23 cellular contexts compared by ENCODE assay signal in genomic region chr1:200714504-200715187, GRCh38. TPM values are rescaled to one million over a fixed set of nuclear protein-coding genes. Genes with fewer than 3 reads are reported as not detected.
DNase-seq lines count a peak whose midpoint lies in the region; ATAC-seq, FAIRE-seq and TF ChIP-seq lines count a peak whose summit lies in the region.
"Had no signal": no experiment of that assay in that cellular context is flagged by ENCODE, and none has a peak within 500 bp of the region (broad histone marks: within the 10 kb centered on the region; RNA-seq: fewer than 3 reads in every experiment).

No MANE protein-coding gene starts in this region.

- H3K9me2 ChIP-seq in PC-3 (replicated peaks; ENCODE audit: low read length), result no peaks in the 10 kb centered on the region

- peak; percentile 20 for FAIRE-seq in keratinocyte (lab: Jason Lieb, UNC)
- FAIRE-seq: HTR-8/SVneo had no signal

- no peaks in the 10 kb centered on the region for H3K9me1 ChIP-seq in keratinocyte (ENCODE audit: control insufficient read depth, extremely low read depth, insufficient read depth, low read length)

- BruUV-seq in mammary epithelial cell (replicated peaks; lab: Mats Ljungman, UMichigan), result no TSS peak
- no TSS peak for BruUV-seq in PC-3 (replicated peaks; lab: Mats Ljungman, UMichigan)

- H3K9me3 ChIP-seq in mammary epithelial cell (replicated peaks; ENCODE audit: insufficient read depth, low read length) (no peaks in the 10 kb centered on the region), breast epithelium (no peaks in the 10 kb centered on the region), PC-3 (ENCODE audit: low read length) (no peaks in the 10 kb centered on the region), keratinocyte (ENCODE audit: control insufficient read depth, low read depth, low read length) (no peaks in the 10 kb centered on the region)
- H3K9me3 ChIP-seq: SJSA1 had no signal

- no peak overlapping the region for H2AFZ ChIP-seq in mammary epithelial cell (ENCODE audit: low read depth, low read length)
- H2AFZ ChIP-seq in PC-3 (ENCODE audit: low read length), result peak overlapping the region; percentile 22; the same call in 1 of the 2 replicates
- H2AFZ ChIP-seq in keratinocyte (ENCODE audit: control insufficient read depth, low read length), result no peak overlapping the region
- H2AFZ ChIP-seq: GM23248, PC-9 had no signal

- H4K20me1 ChIP-seq in mammary epithelial cell (ENCODE audit: insufficient read depth, low read length), result no peaks in the 10 kb centered on the region
- no peaks in the 10 kb centered on the region for H4K20me1 ChIP-seq in PC-3 (ENCODE audit: low read length)
- H4K20me1 ChIP-seq in keratinocyte (ENCODE audit: control insufficient read depth, extremely low read depth, insufficient read depth, low read length), result no peaks in the 10 kb centered on the region

- H3K27me3 ChIP-seq in mammary epithelial cell (ENCODE audit: insufficient read depth, low read length) (no peaks in the 10 kb centered on the region), breast epithelium (no peaks in the 10 kb centered on the region), PC-3 (ENCODE audit: low read length) (no peaks in the 10 kb centered on the region), keratinocyte (ENCODE audit: control insufficient read depth, extremely low read depth, insufficient read depth, low read length) (no peaks in the 10 kb centered on the region)
- H3K27me3 ChIP-seq: SJSA1 had no signal

- H3F3A ChIP-seq in PC-3 (ENCODE audit: low read length, unreplicated experiment), result no peaks in the 10 kb centered on the region

- no peak for TF ChIP-seq POLR2A in breast epithelium (IDR thresholded peaks at IDR 0.05)

- no peak overlapping the region for H3K4me2 ChIP-seq in mammary epithelial cell (ENCODE audit: insufficient read depth, low read depth, low read length)
- H3K4me2 ChIP-seq in PC-3 (ENCODE audit: low read length), result peak overlapping the region; percentile 1; the same call in 1 of the 2 replicates
- H3K4me2 ChIP-seq in keratinocyte (ENCODE audit: control insufficient read depth, extremely low read depth, insufficient read depth, low read depth, low read length), result no peak overlapping the region
- H3K4me2 ChIP-seq: PC-9 had no signal

- intact Hi-C loops in mammary epithelial cell (cut with micrococcal nuclease) (no loop called here), breast epithelium (cut with DNase I; ENCODE audit: low total_unique reads) (no loop called here), PC-3 (cut with micrococcal nuclease) (no loop called here)

- DNase-seq in mammary epithelial cell (peak; percentile 8), breast epithelium (ENCODE audit: low spot score in 2 of 2) (no peak), PC-3 (peak; percentile 70), keratinocyte (ENCODE audit: low read depth, low spot score) (no peak), GM03348 (ENCODE audit: low spot score) (no peak)
- DNase-seq: Calu3; GM23248; H9; KBM-7; NCI-H1105 treated with DMSO at 0.1 percent for 48 hours; NCI-H1694; NCI-H226; NCI-H510A; NCI-H774; NK-92 treated with Interleukin-12 subunit alpha and Interleukin-12 subunit beta, amount 100 ng/mL, for 24 hours; PC-9; Right ventricle myocardium superior; RPMI8226; T-cell had no signal

- H3K36me3 ChIP-seq in mammary epithelial cell (ENCODE audit: insufficient read depth, low read length) (no peaks in the 10 kb centered on the region), breast epithelium (no peaks in the 10 kb centered on the region), PC-3 (ENCODE audit: low read depth, low read length) (no peaks in the 10 kb centered on the region), keratinocyte (ENCODE audit: control insufficient read depth in 2 of 2, extremely low read depth in 1 of 2, insufficient read depth in 2 of 2, low read length in 2 of 2) (no peaks in the 10 kb centered on the region)
- H3K36me3 ChIP-seq: SJSA1 had no signal

- H3K9ac ChIP-seq in mammary epithelial cell (ENCODE audit: insufficient read depth, low read length) (no peak overlapping the region), PC-3 (ENCODE audit: low read length) (no peak overlapping the region), keratinocyte (ENCODE audit: control insufficient read depth, extremely low read depth, insufficient read depth, low read length) (no peak overlapping the region)
- H3K9ac ChIP-seq: GM23248 had no signal

- TF ChIP-seq CTCF in mammary epithelial cell (conservative IDR thresholded peaks at IDR 0.05 in 1 of 2, IDR thresholded peaks at IDR 0.05 in 1 of 2; ENCODE audit: extremely low read depth in 1 of 2, insufficient read depth in 1 of 2, low read depth in 1 of 2, low read length in 2 of 2), result no peak
- TF ChIP-seq CTCF in breast epithelium (IDR thresholded peaks at IDR 0.05), result no peak
- no peak for TF ChIP-seq CTCF in PC-3 (conservative IDR thresholded peaks at IDR 0.05; ENCODE audit: low read depth, low read length)
- TF ChIP-seq CTCF in keratinocyte (optimal IDR thresholded peaks at IDR 0.05 in 1 of 3, IDR thresholded peaks at IDR 0.05 in 1 of 3, conservative IDR thresholded peaks at IDR 0.05 in 1 of 3; ENCODE audit: extremely low read depth in 1 of 3, insufficient read depth in 2 of 3, low read length in 3 of 3), result no peak

- no peak overlapping the region for H3K4me3 ChIP-seq in mammary epithelial cell (replicated peaks in 1 of 3; ENCODE audit: insufficient read depth in 1 of 3, low read depth in 2 of 3, low read length in 3 of 3)
- no peak overlapping the region for H3K4me3 ChIP-seq in breast epithelium
- no peak overlapping the region for H3K4me3 ChIP-seq in PC-3 (ENCODE audit: low read length)
- H3K4me3 ChIP-seq in keratinocyte (ENCODE audit: control insufficient read depth in 2 of 3, extremely low read depth in 1 of 3, insufficient read depth in 2 of 3, low read depth in 1 of 3, low read length in 3 of 3), result no peak overlapping the region
- H3K4me3 ChIP-seq: GM23248, PC-9, SJSA1 had no signal

- H3K79me2 ChIP-seq in mammary epithelial cell (ENCODE audit: insufficient read depth, low read length) (no peaks in the 10 kb centered on the region), PC-3 (ENCODE audit: low read length) (no peaks in the 10 kb centered on the region), keratinocyte (ENCODE audit: control insufficient read depth, insufficient read depth, low read length) (no peaks in the 10 kb centered on the region)

- H3K27ac ChIP-seq in mammary epithelial cell (ENCODE audit: insufficient read depth, low read depth, low read length) (no peak overlapping the region), breast epithelium (no peak overlapping the region), PC-3 (ENCODE audit: low read length) (no peak overlapping the region), keratinocyte (ENCODE audit: control insufficient read depth, insufficient read depth, low read length) (no peak overlapping the region)
- H3K27ac ChIP-seq: GM23248, PC-9, SJSA1 had no signal

- CTCF ChIA-PET in mammary epithelial cell (lab: Charles Lee; ENCODE audit: low non-redundant PET), result no interaction called here
- CTCF ChIA-PET in PC-3 (lab: Charles Lee), result interaction anchor here (0.6 kb wide), 2 partner anchors 104 to 312 kb away, joined by 3 to 4 read pairs; no protein-coding TSS in a partner anchor

- dilution Hi-C loops in mammary epithelial cell (cut with HindIII; ENCODE audit: low sequenced_read_pairs), result loop anchor here (5.0 kb wide), 1 partner anchor 37 kb away; no protein-coding TSS in a partner anchor
- dilution Hi-C loops in keratinocyte (cut with MboI; ENCODE audit: extremely low pct_ligation_motif_present, low sequenced_read_pairs), result no loop called here

- peak; percentile 77 for ATAC-seq in PC-3
- ATAC-seq in HG03025 (IDR thresholded peaks at IDR 0.05; ENCODE audit: low FRiP score, unreplicated experiment), result no peak
- no peak for ATAC-seq in SK-N-SH treated with all-trans-retinoic acid at 6 μM for 48 hours
- ATAC-seq: T-cell had no signal

- 77% methylated on average over 2 of the region's 2 CpGs for WGBS in mammary epithelial cell (ENCODE audit: low coverage, missing lambda C conversion rate)

- in situ Hi-C loops in mammary epithelial cell (cut with MboI; ENCODE audit: low sequenced_read_pairs in 2 of 2), result no loop called here

- H3K4me1 ChIP-seq in mammary epithelial cell (ENCODE audit: insufficient read depth, low read length) (no peaks in the 10 kb centered on the region), breast epithelium (no peaks in the 10 kb centered on the region), PC-3 (ENCODE audit: insufficient read depth, low read length) (peaks cover 11% of the 10 kb centered on the region; the same call in 1 of the 2 replicates), keratinocyte (ENCODE audit: control insufficient read depth, extremely low read depth, insufficient read depth, low read length) (no peaks in the 10 kb centered on the region)
- H3K4me1 ChIP-seq: SJSA1 had no signal

- POLR2A ChIA-PET in PC-3 (lab: Charles Lee; ENCODE audit: unreplicated experiment), result no interaction called here

TF ChIP-seq in SK-N-SH treated with all-trans-retinoic acid at 6 μM for 48 hours, 23 proteins besides CTCF, POLR2A, EP300 and RAD21 (continues in another document):
- TF ChIP-seq GLIS3 (CRISPR knock-in tag; IDR thresholded peaks at IDR 0.05), result no peak

RNA-seq across cellular contexts. Expression of gene CAMSAP2, which starts 24.0 kb away (rescaled TPM):
- total RNA-seq in mammary epithelial cell, result 100 to 1,000 TPM in 1 of 2 donors, 10 to 100 TPM in 1; 79.7 to 118 TPM
- 17.9 TPM for polyA plus RNA-seq in mammary epithelial cell
- 107 TPM for polyA minus RNA-seq in mammary epithelial cell
- total RNA-seq in breast epithelium, result 10 to 100 TPM; 36.4 to 42.4 (median 38.6) TPM
- total RNA-seq in PC-3 (2014; rRNA removed), result 28.6 and 29.5 TPM in 2 replicates
- 28.9 to 47.8 TPM (median 38.2 TPM) in 3 replicates for polyA plus RNA-seq in keratinocyte
- 76.4 TPM for polyA plus RNA-seq in keratinocyte (2011; ENCODE audit: low read depth)
- polyA plus RNA-seq in keratinocyte (2011; cell fraction: cytosol; rRNA removed), result 23.1 and 45.8 TPM in 2 replicates
- 52.8 and 62.3 TPM in 2 replicates for polyA plus RNA-seq in keratinocyte (2011; cell fraction: nucleus; rRNA removed)
- 38.7 and 42.8 TPM in 2 replicates for polyA plus RNA-seq in keratinocyte (2012; ENCODE audit: low replicate concordance)
- 28.0 to 91.3 TPM (median 69.4 TPM) in 3 replicates for polyA minus RNA-seq in keratinocyte
- 44.1 TPM for polyA minus RNA-seq in keratinocyte (2011; cell fraction: cytosol; rRNA and poly(A)+ RNA removed)
- 64.9 and 170 TPM in 2 replicates for polyA minus RNA-seq in keratinocyte (2011; cell fraction: nucleus; rRNA and poly(A)+ RNA removed)

RNA-seq across cellular contexts. Expression of gene DDX59, which starts 44.9 kb away (rescaled TPM):
- total RNA-seq in mammary epithelial cell (10 to 100 TPM in 1 of 2 donors, 1 to 10 TPM in 1; 8.7 to 20.0 TPM), breast epithelium (10 to 100 TPM; 23.6 to 30.1 (median 24.2) TPM), PC-3 (2014; rRNA removed) (24.6 and 29.4 TPM in 2 replicates)
- polyA plus RNA-seq in mammary epithelial cell (9.2 TPM), keratinocyte (10.1 to 14.4 TPM (median 12.7 TPM) in 3 replicates)
- polyA minus RNA-seq in mammary epithelial cell (11.5 TPM), keratinocyte (1.3 to 10.8 TPM (median 10.3 TPM) in 3 replicates)
- 21.9 TPM for polyA plus RNA-seq in keratinocyte (2011; ENCODE audit: low read depth)
- 8.8 and 14.9 TPM in 2 replicates for polyA plus RNA-seq in keratinocyte (2011; cell fraction: cytosol; rRNA removed)
- polyA plus RNA-seq in keratinocyte (2011; cell fraction: nucleus; rRNA removed), result 15.3 and 16.9 TPM in 2 replicates
- 10.3 and 12.3 TPM in 2 replicates for polyA plus RNA-seq in keratinocyte (2012; ENCODE audit: low replicate concordance)
- 6.7 TPM for polyA minus RNA-seq in keratinocyte (2011; cell fraction: cytosol; rRNA and poly(A)+ RNA removed)
- 4.7 and 6.0 TPM in 2 replicates for polyA minus RNA-seq in keratinocyte (2011; cell fraction: nucleus; rRNA and poly(A)+ RNA removed)

Comparison
In these comparisons a context has a peak if more than half of its experiments do, and no peak if none do; other contexts are left out.
1. DNase-seq: peak in mammary epithelial cell (single experiment) and PC-3 (single experiment); none in breast epithelium (0 of 2), keratinocyte (single experiment) and GM03348 (single experiment).